ENCODE assay signal across 1 cellular context in genomic region chr16:88455610-88456355, GRCh38.
A peak's percentile ranks its signal among the peaks of the same experiment; 100 is the strongest.
TF ChIP-seq lines count a peak whose summit lies in the region.

No MANE protein-coding gene starts in this region.

TF ChIP-seq in GM12878, 131 proteins besides CTCF, POLR2A, EP300 and RAD21 (continued from another document):
- TF ChIP-seq ZNF687 (IDR thresholded peaks at IDR 0.05) (peak; percentile 37; the same call in 1 of the 2 replicates), RB1 (IDR thresholded peaks at IDR 0.05; ENCODE audit: borderline replicate concordance) (peak; percentile 40; the same call in 1 of the 2 replicates), MXI1 (IDR thresholded peaks at IDR 0.05; ENCODE audit: low read depth, low read length) (peak; percentile 60; the same call in 1 of the 2 replicates), KDM1A (IDR thresholded peaks at IDR 0.05; ENCODE audit: borderline replicate concordance) (no peak), IKZF2 (IDR thresholded peaks at IDR 0.05) (peak in 1 of 2 experiments; percentile 32; a peak in 2 of 4 replicates), CHD1 (IDR thresholded peaks at IDR 0.05; ENCODE audit: low read depth, low read length) (peak; percentile 93; the same call in 1 of the 2 replicates), TAF1 (IDR thresholded peaks at IDR 0.05; ENCODE audit: borderline replicate concordance, low read depth, low read length) (0 out of 2 replicates have a peak, but pooled peaks have one; percentile 49), SIN3A (IDR thresholded peaks at IDR 0.05; ENCODE audit: low read depth, low read length) (no peak), ZZZ3 (IDR thresholded peaks at IDR 0.05; ENCODE audit: control insufficient read depth, insufficient read length, low read depth) (no peak), ATF7 (IDR thresholded peaks at IDR 0.05; ENCODE audit: low read depth) (peak; percentile 91), DPF2 (IDR thresholded peaks at IDR 0.05) (peak; percentile 48; the same call in 1 of the 2 replicates), JUNB (IDR thresholded peaks at IDR 0.05) (no peak), GABPA (IDR thresholded peaks at IDR 0.05; ENCODE audit: low read depth) (no peak), PAX5 (IDR thresholded peaks at IDR 0.05; ENCODE audit: borderline replicate concordance, low read depth, low read length) (no peak), ZNF207 (IDR thresholded peaks at IDR 0.05; ENCODE audit: borderline replicate concordance) (no peak), RELB (IDR thresholded peaks at IDR 0.05; ENCODE audit: low read depth) (no peak; the same call in 1 of the 2 replicates), SREBF1 (IDR thresholded peaks at IDR 0.05; ENCODE audit: low read length) (peak; percentile 68; the same call in 1 of the 2 replicates), NR2C1 (IDR thresholded peaks at IDR 0.05) (0 out of 2 replicates have a peak, but pooled peaks have one; percentile 7)
- TF ChIP-seq, protein P1, sequence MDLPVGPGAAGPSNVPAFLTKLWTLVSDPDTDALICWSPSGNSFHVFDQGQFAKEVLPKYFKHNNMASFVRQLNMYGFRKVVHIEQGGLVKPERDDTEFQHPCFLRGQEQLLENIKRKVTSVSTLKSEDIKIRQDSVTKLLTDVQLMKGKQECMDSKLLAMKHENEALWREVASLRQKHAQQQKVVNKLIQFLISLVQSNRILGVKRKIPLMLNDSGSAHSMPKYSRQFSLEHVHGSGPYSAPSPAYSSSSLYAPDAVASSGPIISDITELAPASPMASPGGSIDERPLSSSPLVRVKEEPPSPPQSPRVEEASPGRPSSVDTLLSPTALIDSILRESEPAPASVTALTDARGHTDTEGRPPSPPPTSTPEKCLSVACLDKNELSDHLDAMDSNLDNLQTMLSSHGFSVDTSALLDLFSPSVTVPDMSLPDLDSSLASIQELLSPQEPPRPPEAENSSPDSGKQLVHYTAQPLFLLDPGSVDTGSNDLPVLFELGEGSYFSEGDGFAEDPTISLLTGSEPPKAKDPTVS (IDR thresholded peaks at IDR 0.05; ENCODE audit: low read depth, low read length), result no peak
